In genomic region chr9:82127993-82128710, GRCh38 we compare ENCODE assay signal across 10 cellular contexts.
A peak's percentile ranks its signal among the peaks of the same experiment; 100 is the strongest.
DNase-seq lines count a peak whose midpoint lies in the region; ATAC-seq and TF ChIP-seq lines count a peak whose summit lies in the region.
"Had no signal": no experiment of that assay in that cellular context is flagged by ENCODE, and none has a peak within 500 bp of the region (broad histone marks: within the 10 kb centered on the region; RNA-seq: fewer than 3 reads in every experiment).

No MANE protein-coding gene starts in this region.

- H3K79me2 ChIP-seq in OCI-LY1 (ENCODE audit: insufficient read depth, low read length): no peaks in the 10 kb centered on the region

- H3K4me2 ChIP-seq in OCI-LY1 (ENCODE audit: low read length): peak overlapping the region; percentile 53

- H3K9me3 ChIP-seq in OCI-LY1 (ENCODE audit: low read length): no peaks in the 10 kb centered on the region
- H3K9me3 ChIP-seq: gastroesophageal sphincter had no signal

- ATAC-seq in GM21367 (IDR thresholded peaks at IDR 0.05; ENCODE audit: unreplicated experiment) (peak; percentile 86), HG03159 (IDR thresholded peaks at IDR 0.05; ENCODE audit: unreplicated experiment) (peak; percentile 92)
- ATAC-seq: gastroesophageal sphincter had no signal

- TF ChIP-seq CTCF in GM13977 (IDR thresholded peaks at IDR 0.05; ENCODE audit: extremely low read depth, insufficient read depth, missing control alignments) (no peak), OCI-LY1 (IDR thresholded peaks at IDR 0.05; ENCODE audit: low read length) (no peak)

- H3K4me3 ChIP-seq in OCI-LY1 (ENCODE audit: low read depth, low read length, poor library complexity, severe bottlenecking): peak overlapping the region; percentile 18
- H3K4me3 ChIP-seq: gastroesophageal sphincter had no signal

- no peaks in the 10 kb centered on the region for H3K9me2 ChIP-seq in OCI-LY1 (ENCODE audit: low read depth, low read length)

- H4K20me1 ChIP-seq in OCI-LY1 (ENCODE audit: insufficient read depth, low read length): no peaks in the 10 kb centered on the region

- in situ Hi-C loops in GM13977 (cut with MboI; ENCODE audit: low pct_unique_long_range_greater_than_20kb, low sequenced_read_pairs, unreplicated experiment): no loop called here

- H3K27me3 ChIP-seq in OCI-LY1 (ENCODE audit: insufficient read depth, low read length): no peaks in the 10 kb centered on the region
- H3K27me3 ChIP-seq: gastroesophageal sphincter had no signal

- no peaks in the 10 kb centered on the region for H3K36me3 ChIP-seq in OCI-LY1 (ENCODE audit: insufficient read depth, low read length)
- H3K36me3 ChIP-seq: gastroesophageal sphincter had no signal

- H3K9ac ChIP-seq in OCI-LY1 (ENCODE audit: low read length): peak overlapping the region; percentile 66

- DNase-seq in GM13977 (ENCODE audit: low spot score) (peak; percentile 40), cerebellar cortex (ENCODE audit: low spot score) (no peak), COLO829 (ENCODE audit: low spot score) (no peak)
- no peak for DNase-seq in stimulated activated CD4-positive, alpha-beta T cell treated with anti-CD3 and anti-CD28 coated beads, Interleukin-2, amount 100 ng/mL, for 24 hours
- no peak for DNase-seq in activated CD8-positive, alpha-beta memory T cell treated with anti-CD3 and anti-CD28 coated beads for 24 hours

- H3K4me1 ChIP-seq in OCI-LY1 (ENCODE audit: insufficient read depth, low read length, severe bottlenecking): peaks cover 91% of the 10 kb centered on the region

- H2AFZ ChIP-seq in OCI-LY1 (ENCODE audit: low read length): no peak overlapping the region

- H3K27ac ChIP-seq in OCI-LY1 (ENCODE audit: low read depth, low read length, poor library complexity, severe bottlenecking): peak overlapping the region; percentile 98
- H3K27ac ChIP-seq: gastroesophageal sphincter, HL-60 had no signal

- peaks cover 5% of the 10 kb centered on the region; the same call in 1 of the 2 replicates for H3F3A ChIP-seq in OCI-LY1 (ENCODE audit: insufficient read depth, low read length)
